Comparison of ENCODE assay signal across 1 cellular context in the genomic region with DNA sequence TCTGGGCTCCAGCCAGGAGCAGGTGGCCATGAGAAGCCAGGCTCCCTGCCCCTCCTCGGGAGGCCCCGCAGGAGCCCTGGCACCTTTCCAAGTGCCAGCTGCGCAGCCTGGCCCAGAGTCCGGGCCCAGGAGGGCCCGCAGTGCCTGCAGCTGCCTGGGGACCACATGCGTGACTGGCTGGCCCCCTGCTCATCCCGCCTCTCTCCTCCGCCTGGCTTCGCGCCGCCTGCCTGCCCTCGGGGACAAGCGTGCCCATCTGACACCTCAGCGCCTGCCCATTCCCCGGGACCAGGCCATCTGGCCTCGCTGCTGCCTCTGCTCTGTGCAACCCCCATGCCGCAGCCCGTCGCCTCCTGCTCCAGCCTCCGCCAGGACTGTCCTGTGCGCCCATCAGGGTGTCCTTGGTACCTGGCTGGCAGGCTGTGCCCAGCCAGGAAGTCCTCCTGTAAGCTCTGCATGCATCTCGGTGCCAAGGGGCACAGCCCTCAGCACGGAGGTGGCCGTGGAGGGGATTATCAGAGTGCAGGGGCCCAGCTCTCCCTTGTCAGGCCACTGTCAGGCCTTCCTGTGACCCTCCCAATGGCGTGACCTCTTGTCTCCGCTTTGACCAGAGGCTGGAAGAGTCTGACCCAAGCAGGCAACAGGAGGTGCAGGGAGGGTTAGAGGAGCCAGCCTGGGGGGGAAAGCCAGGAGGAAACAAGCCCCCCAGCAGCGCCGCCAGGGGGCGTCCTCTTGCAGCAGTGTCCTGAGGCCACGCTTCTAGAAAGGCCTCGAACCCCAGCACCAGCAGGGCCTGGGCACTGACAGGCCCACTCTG.
TF ChIP-seq lines count a peak whose summit lies in the region.

No MANE protein-coding gene starts in this region.

TF ChIP-seq in K562, 482 proteins besides CTCF, POLR2A, EP300 and RAD21 (continues in another document):
- TF ChIP-seq ELF2 (CRISPR knock-in tag; IDR thresholded peaks at IDR 0.05) (no peak), RBM14 (IDR thresholded peaks at IDR 0.05; ENCODE audit: borderline replicate concordance, insufficient read depth, low read depth, low read length) (0 out of 2 replicates have a peak, but pooled peaks have one; percentile 25), ZKSCAN3 (CRISPR knock-in tag; IDR thresholded peaks at IDR 0.05) (no peak), PTBP1 (IDR thresholded peaks at IDR 0.05; ENCODE audit: low read depth, low read length) (no peak), CHCHD3 (CRISPR knock-in tag; IDR thresholded peaks at IDR 0.05) (no peak), MYBL2 (IDR thresholded peaks at IDR 0.05; ENCODE audit: low read depth) (no peak), MYBL2 (CRISPR knock-in tag; IDR thresholded peaks at IDR 0.05; ENCODE audit: borderline replicate concordance) (no peak), FIP1L1 (IDR thresholded peaks at IDR 0.05; ENCODE audit: low read depth, low read length, poor library complexity, severe bottlenecking) (peak; percentile 56), ZBTB7A (IDR thresholded peaks at IDR 0.05; ENCODE audit: borderline replicate concordance, control insufficient read depth, low read depth, low read length) (peak; percentile 67; the same call in 1 of the 2 replicates), NBN (IDR thresholded peaks at IDR 0.05; ENCODE audit: low read depth) (no peak), PURB (CRISPR knock-in tag; IDR thresholded peaks at IDR 0.05; ENCODE audit: low read depth) (no peak), CBX5 (IDR thresholded peaks at IDR 0.05; ENCODE audit: borderline replicate concordance, low read depth) (no peak), HOXB6 (CRISPR knock-in tag; IDR thresholded peaks at IDR 0.05; ENCODE audit: borderline replicate concordance) (no peak), MYNN (IDR thresholded peaks at IDR 0.05) (no peak), MYNN (CRISPR knock-in tag; IDR thresholded peaks at IDR 0.05) (no peak), ZNF75A (CRISPR knock-in tag; IDR thresholded peaks at IDR 0.05) (no peak), SMAD4 (CRISPR knock-in tag; conservative IDR thresholded peaks at IDR 0.05) (no peak), SAFB (IDR thresholded peaks at IDR 0.05; ENCODE audit: borderline replicate concordance, low read depth, low read length) (no peak), POLR2G (IDR thresholded peaks at IDR 0.05; ENCODE audit: low read depth, low read length) (peak; percentile 76), HEY1 (CRISPR knock-in tag; IDR thresholded peaks at IDR 0.05; ENCODE audit: borderline replicate concordance) (no peak), CBX3 (IDR thresholded peaks at IDR 0.05; ENCODE audit: borderline replicate concordance in 1 of 2, low read length in 2 of 2) (peak in 1 of 2 experiments; percentile 64; a peak in 1 of 3 replicates), ZFPM2 (CRISPR knock-in tag; IDR thresholded peaks at IDR 0.05) (no peak), ZNF707 (CRISPR knock-in tag; conservative IDR thresholded peaks at IDR 0.05) (no peak), KDM4B (IDR thresholded peaks at IDR 0.05; ENCODE audit: borderline replicate concordance in 2 of 2, low read depth in 1 of 2) (no peak), FOXA1 (IDR thresholded peaks at IDR 0.05; ENCODE audit: borderline replicate concordance) (no peak), NCOR1 (IDR thresholded peaks at IDR 0.05) (no peak), GABPA (tag; conservative IDR thresholded peaks at IDR 0.05; ENCODE audit: low read depth) (no peak), ZNF12 (CRISPR knock-in tag; IDR thresholded peaks at IDR 0.05) (no peak), ZNF785 (CRISPR knock-in tag; IDR thresholded peaks at IDR 0.05) (no peak), TEAD4 (IDR thresholded peaks at IDR 0.05; ENCODE audit: low read length) (no peak), TEAD4 (CRISPR knock-in tag; IDR thresholded peaks at IDR 0.05; ENCODE audit: borderline replicate concordance) (0 out of 2 replicates have a peak, but pooled peaks have one; percentile 30), TFAM (CRISPR knock-in tag; conservative IDR thresholded peaks at IDR 0.05) (no peak), NFE2 (IDR thresholded peaks at IDR 0.05; ENCODE audit: low read depth) (no peak), JUN (IDR thresholded peaks at IDR 0.05; ENCODE audit: borderline replicate concordance, low read depth, low read length) (no peak), JUN (CRISPR knock-in tag; IDR thresholded peaks at IDR 0.05; ENCODE audit: borderline replicate concordance) (0 out of 2 replicates have a peak, but pooled peaks have one; percentile 42), THRAP3 (IDR thresholded peaks at IDR 0.05; ENCODE audit: borderline replicate concordance) (no peak)
- TF ChIP-seq, protein P1, sequence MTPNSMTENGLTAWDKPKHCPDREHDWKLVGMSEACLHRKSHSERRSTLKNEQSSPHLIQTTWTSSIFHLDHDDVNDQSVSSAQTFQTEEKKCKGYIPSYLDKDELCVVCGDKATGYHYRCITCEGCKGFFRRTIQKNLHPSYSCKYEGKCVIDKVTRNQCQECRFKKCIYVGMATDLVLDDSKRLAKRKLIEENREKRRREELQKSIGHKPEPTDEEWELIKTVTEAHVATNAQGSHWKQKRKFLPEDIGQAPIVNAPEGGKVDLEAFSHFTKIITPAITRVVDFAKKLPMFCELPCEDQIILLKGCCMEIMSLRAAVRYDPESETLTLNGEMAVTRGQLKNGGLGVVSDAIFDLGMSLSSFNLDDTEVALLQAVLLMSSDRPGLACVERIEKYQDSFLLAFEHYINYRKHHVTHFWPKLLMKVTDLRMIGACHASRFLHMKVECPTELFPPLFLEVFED (CRISPR knock-in tag; conservative IDR thresholded peaks at IDR 0.05) = no peak
- TF ChIP-seq, protein P2, sequence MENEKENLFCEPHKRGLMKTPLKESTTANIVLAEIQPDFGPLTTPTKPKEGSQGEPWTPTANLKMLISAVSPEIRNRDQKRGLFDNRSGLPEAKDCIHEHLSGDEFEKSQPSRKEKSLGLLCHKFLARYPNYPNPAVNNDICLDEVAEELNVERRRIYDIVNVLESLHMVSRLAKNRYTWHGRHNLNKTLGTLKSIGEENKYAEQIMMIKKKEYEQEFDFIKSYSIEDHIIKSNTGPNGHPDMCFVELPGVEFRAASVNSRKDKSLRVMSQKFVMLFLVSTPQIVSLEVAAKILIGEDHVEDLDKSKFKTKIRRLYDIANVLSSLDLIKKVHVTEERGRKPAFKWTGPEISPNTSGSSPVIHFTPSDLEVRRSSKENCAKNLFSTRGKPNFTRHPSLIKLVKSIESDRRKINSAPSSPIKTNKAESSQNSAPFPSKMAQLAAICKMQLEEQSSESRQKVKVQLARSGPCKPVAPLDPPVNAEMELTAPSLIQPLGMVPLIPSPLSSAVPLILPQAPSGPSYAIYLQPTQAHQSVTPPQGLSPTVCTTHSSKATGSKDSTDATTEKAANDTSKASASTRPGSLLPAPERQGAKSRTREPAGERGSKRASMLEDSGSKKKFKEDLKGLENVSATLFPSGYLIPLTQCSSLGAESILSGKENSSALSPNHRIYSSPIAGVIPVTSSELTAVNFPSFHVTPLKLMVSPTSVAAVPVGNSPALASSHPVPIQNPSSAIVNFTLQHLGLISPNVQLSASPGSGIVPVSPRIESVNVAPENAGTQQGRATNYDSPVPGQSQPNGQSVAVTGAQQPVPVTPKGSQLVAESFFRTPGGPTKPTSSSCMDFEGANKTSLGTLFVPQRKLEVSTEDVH (IDR thresholded peaks at IDR 0.05; ENCODE audit: low read depth, partially characterized antibody) = no peak
- TF ChIP-seq, protein P3, sequence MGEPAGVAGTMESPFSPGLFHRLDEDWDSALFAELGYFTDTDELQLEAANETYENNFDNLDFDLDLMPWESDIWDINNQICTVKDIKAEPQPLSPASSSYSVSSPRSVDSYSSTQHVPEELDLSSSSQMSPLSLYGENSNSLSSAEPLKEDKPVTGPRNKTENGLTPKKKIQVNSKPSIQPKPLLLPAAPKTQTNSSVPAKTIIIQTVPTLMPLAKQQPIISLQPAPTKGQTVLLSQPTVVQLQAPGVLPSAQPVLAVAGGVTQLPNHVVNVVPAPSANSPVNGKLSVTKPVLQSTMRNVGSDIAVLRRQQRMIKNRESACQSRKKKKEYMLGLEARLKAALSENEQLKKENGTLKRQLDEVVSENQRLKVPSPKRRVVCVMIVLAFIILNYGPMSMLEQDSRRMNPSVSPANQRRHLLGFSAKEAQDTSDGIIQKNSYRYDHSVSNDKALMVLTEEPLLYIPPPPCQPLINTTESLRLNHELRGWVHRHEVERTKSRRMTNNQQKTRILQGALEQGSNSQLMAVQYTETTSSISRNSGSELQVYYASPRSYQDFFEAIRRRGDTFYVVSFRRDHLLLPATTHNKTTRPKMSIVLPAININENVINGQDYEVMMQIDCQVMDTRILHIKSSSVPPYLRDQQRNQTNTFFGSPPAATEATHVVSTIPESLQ (CRISPR knock-in tag; IDR thresholded peaks at IDR 0.05) = no peak
- TF ChIP-seq, protein P4, sequence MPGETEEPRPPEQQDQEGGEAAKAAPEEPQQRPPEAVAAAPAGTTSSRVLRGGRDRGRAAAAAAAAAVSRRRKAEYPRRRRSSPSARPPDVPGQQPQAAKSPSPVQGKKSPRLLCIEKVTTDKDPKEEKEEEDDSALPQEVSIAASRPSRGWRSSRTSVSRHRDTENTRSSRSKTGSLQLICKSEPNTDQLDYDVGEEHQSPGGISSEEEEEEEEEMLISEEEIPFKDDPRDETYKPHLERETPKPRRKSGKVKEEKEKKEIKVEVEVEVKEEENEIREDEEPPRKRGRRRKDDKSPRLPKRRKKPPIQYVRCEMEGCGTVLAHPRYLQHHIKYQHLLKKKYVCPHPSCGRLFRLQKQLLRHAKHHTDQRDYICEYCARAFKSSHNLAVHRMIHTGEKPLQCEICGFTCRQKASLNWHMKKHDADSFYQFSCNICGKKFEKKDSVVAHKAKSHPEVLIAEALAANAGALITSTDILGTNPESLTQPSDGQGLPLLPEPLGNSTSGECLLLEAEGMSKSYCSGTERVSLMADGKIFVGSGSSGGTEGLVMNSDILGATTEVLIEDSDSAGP (CRISPR knock-in tag; IDR thresholded peaks at IDR 0.05) = 0 out of 2 replicates have a peak, but pooled peaks have one; percentile 55
- TF ChIP-seq, protein P5, sequence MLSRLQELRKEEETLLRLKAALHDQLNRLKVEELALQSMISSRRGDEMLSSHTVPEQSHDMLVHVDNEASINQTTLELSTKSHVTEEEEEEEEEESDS (CRISPR knock-in tag; IDR thresholded peaks at IDR 0.05) = no peak
- TF ChIP-seq, protein P6, sequence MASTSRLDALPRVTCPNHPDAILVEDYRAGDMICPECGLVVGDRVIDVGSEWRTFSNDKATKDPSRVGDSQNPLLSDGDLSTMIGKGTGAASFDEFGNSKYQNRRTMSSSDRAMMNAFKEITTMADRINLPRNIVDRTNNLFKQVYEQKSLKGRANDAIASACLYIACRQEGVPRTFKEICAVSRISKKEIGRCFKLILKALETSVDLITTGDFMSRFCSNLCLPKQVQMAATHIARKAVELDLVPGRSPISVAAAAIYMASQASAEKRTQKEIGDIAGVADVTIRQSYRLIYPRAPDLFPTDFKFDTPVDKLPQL (IDR thresholded peaks at IDR 0.05; ENCODE audit: extremely low read depth, insufficient read length) = no peak
- TF ChIP-seq, protein P7, sequence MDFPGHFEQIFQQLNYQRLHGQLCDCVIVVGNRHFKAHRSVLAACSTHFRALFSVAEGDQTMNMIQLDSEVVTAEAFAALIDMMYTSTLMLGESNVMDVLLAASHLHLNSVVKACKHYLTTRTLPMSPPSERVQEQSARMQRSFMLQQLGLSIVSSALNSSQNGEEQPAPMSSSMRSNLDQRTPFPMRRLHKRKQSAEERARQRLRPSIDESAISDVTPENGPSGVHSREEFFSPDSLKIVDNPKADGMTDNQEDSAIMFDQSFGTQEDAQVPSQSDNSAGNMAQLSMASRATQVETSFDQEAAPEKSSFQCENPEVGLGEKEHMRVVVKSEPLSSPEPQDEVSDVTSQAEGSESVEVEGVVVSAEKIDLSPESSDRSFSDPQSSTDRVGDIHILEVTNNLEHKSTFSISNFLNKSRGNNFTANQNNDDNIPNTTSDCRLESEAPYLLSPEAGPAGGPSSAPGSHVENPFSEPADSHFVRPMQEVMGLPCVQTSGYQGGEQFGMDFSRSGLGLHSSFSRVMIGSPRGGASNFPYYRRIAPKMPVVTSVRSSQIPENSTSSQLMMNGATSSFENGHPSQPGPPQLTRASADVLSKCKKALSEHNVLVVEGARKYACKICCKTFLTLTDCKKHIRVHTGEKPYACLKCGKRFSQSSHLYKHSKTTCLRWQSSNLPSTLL (IDR thresholded peaks at IDR 0.05) = 0 out of 2 replicates have a peak, but pooled peaks have one; percentile 29
- TF ChIP-seq, protein P8, sequence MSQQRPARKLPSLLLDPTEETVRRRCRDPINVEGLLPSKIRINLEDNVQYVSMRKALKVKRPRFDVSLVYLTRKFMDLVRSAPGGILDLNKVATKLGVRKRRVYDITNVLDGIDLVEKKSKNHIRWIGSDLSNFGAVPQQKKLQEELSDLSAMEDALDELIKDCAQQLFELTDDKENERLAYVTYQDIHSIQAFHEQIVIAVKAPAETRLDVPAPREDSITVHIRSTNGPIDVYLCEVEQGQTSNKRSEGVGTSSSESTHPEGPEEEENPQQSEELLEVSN (IDR thresholded peaks at IDR 0.05; ENCODE audit: borderline replicate concordance in 1 of 2, extremely low read depth in 1 of 2, insufficient read depth in 1 of 2, insufficient read length in 1 of 2, low read depth in 1 of 2, low read length in 1 of 2, poor library complexity in 1 of 2, severe bottlenecking in 1 of 2) = peak in 1 of 2 experiments; percentile 31
- TF ChIP-seq, protein P9, sequence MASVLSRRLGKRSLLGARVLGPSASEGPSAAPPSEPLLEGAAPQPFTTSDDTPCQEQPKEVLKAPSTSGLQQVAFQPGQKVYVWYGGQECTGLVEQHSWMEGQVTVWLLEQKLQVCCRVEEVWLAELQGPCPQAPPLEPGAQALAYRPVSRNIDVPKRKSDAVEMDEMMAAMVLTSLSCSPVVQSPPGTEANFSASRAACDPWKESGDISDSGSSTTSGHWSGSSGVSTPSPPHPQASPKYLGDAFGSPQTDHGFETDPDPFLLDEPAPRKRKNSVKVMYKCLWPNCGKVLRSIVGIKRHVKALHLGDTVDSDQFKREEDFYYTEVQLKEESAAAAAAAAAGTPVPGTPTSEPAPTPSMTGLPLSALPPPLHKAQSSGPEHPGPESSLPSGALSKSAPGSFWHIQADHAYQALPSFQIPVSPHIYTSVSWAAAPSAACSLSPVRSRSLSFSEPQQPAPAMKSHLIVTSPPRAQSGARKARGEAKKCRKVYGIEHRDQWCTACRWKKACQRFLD (CRISPR knock-in tag; IDR thresholded peaks at IDR 0.05) = no peak
- TF ChIP-seq, protein P10, sequence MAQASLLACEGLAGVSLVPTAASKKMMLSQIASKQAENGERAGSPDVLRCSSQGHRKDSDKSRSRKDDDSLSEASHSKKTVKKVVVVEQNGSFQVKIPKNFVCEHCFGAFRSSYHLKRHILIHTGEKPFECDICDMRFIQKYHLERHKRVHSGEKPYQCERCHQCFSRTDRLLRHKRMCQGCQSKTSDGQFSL (CRISPR knock-in tag; IDR thresholded peaks at IDR 0.05) = peak; percentile 95
- TF ChIP-seq, protein P10 (tag; IDR thresholded peaks at IDR 0.05) = peak in 1 of 2 experiments; percentile 36; a peak in 1 of 4 replicates
